Comparison of ENCODE assay signal across 26 cellular contexts in the genomic region with DNA sequence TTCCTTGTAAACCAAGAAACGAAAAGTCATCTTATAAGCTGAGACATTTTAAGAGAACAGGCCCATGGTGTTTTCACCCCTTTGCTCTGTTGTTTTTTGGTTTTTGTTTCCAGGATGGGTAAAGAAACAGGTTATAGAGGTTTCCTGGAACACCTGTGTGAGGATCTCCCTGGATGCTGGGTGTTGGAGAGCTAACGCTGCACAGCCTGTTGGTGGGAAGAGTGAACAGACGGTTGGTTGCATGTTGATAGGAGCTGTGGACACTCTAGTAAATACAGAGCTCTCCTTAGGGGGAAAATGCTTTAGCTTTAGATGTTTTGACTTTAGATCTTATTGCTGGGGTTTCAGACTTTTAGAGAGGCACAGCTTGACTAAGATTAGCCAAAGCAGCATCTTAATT.
"Had no signal": no experiment of that assay in that cellular context is flagged by ENCODE, and none has a peak within 500 bp of the region (broad histone marks: within the 10 kb centered on the region; RNA-seq: fewer than 3 reads in every experiment).

No MANE protein-coding gene starts in this region.

- H3K36me3 ChIP-seq: brain microvascular endothelial cell, gastrocnemius medialis, heart right ventricle, left lung, neutrophil, pancreas, thoracic aorta, upper lobe of right lung had no signal

- H3K4me3 Mint-ChIP-seq: activated CD4-positive, alpha-beta memory T cell treated with anti-CD3 and anti-CD28 coated beads, Interleukin-2, amount 10 ng/mL, durations not matched to agents 7 days and 5 days; activated naive CD8-positive, alpha-beta T cell treated with anti-CD3 and anti-CD28 coated beads, Interleukin-2, amount 50 U/mL, for 24 hours; naive B cell; stimulated activated effector memory CD8-positive, alpha-beta T cell treated with anti-CD3 and anti-CD28 coated beads, Interleukin-12 subunit alpha, Interleukin-12 subunit beta, amount 100 ng/mL, for 72 hours had no signal

- H3K9me3 ChIP-seq: gastrocnemius medialis, heart right ventricle, left lung, mucosa of descending colon, neutrophil, pancreas, thoracic aorta, upper lobe of right lung had no signal

- DNase-seq: activated CD4-positive, alpha-beta memory T cell treated with anti-CD3 and anti-CD28 coated beads, Interleukin-2, amount 10 ng/mL, durations not matched to agents 7 days and 5 days; activated CD4-positive, alpha-beta T cell treated with anti-CD3 and anti-CD28 coated beads for 4 hours; activated naive CD4-positive, alpha-beta T cell treated with Interleukin-2 at 50 U/mL for 16 hours; activated naive CD8-positive, alpha-beta T cell treated with anti-CD3 and anti-CD28 coated beads, Interleukin-2, amount 50 U/mL, for 24 hours; activated T-cell treated with anti-CD3 and anti-CD28 coated beads, Interleukin-2, amount 50 U/mL, for 1 hour; anterior cingulate cortex; brain microvascular endothelial cell; central memory CD4-positive, alpha-beta T cell; dorsolateral prefrontal cortex; erythroblast; gastrocnemius medialis; heart right ventricle; left lung; mucosa of descending colon; naive B cell; pancreas; stimulated activated CD4-positive, alpha-beta T cell treated with anti-CD3 and anti-CD28 coated beads, Interleukin-4, amount 100 ng/mL, for 24 hours; T-helper 2 cell; upper lobe of right lung had no signal

- H3K4me3 ChIP-seq: dorsolateral prefrontal cortex, gastrocnemius medialis, heart right ventricle, left lung, mucosa of descending colon, pancreas, smooth muscle cell, thoracic aorta, upper lobe of right lung had no signal

- H3K27me3 Mint-ChIP-seq: activated CD4-positive, alpha-beta memory T cell treated with anti-CD3 and anti-CD28 coated beads, Interleukin-2, amount 10 ng/mL, durations not matched to agents 7 days and 5 days; naive B cell had no signal

- ATAC-seq: activated naive CD8-positive, alpha-beta T cell treated with anti-CD3 and anti-CD28 coated beads, Interleukin-2, amount 50 U/mL, for 24 hours; gastrocnemius medialis; heart right ventricle; left lung; mucosa of descending colon; pancreas; sciatic nerve; stimulated activated effector memory CD8-positive, alpha-beta T cell treated with anti-CD3 and anti-CD28 coated beads, Interleukin-12 subunit alpha, Interleukin-12 subunit beta, amount 100 ng/mL, for 72 hours; upper lobe of right lung had no signal

- H3K27me3 ChIP-seq: brain microvascular endothelial cell, dorsolateral prefrontal cortex, gastrocnemius medialis, heart right ventricle, left lung, neutrophil, pancreas, upper lobe of right lung had no signal

- H3K9me3 Mint-ChIP-seq: activated naive CD8-positive, alpha-beta T cell treated with anti-CD3 and anti-CD28 coated beads, Interleukin-2, amount 50 U/mL, for 24 hours; activated T-helper 2 cell treated with anti-CD3 and anti-CD28 coated beads, Interferon-gamma antibody, Interleukin-2, Interleukin-4, amounts not matched to agents 10 μg/mL and 5 μg/mL and 100 μg/mL, durations not matched to agents 14 hours and 24 hours and 36 hours; naive B cell; stimulated activated effector memory CD8-positive, alpha-beta T cell treated with anti-CD3 and anti-CD28 coated beads, Interleukin-12 subunit alpha, Interleukin-12 subunit beta, amount 100 ng/mL, for 72 hours had no signal

- H3K4me1 ChIP-seq: gastrocnemius medialis, upper lobe of right lung had no signal

- H3K27ac ChIP-seq: brain microvascular endothelial cell, dorsolateral prefrontal cortex, gastrocnemius medialis, heart right ventricle, left lung, neutrophil, pancreas, upper lobe of right lung, VCaP had no signal

- H3K36me3 Mint-ChIP-seq: naive B cell; stimulated activated effector memory CD8-positive, alpha-beta T cell treated with anti-CD3 and anti-CD28 coated beads, Interleukin-12 subunit alpha, Interleukin-12 subunit beta, amount 100 ng/mL, for 72 hours had no signal

- H3K4me2 ChIP-seq: smooth muscle cell had no signal

- H3K4me1 Mint-ChIP-seq: activated CD4-positive, alpha-beta memory T cell treated with anti-CD3 and anti-CD28 coated beads, Interleukin-2, amount 10 ng/mL, durations not matched to agents 7 days and 5 days; stimulated activated effector memory CD8-positive, alpha-beta T cell treated with anti-CD3 and anti-CD28 coated beads, Interleukin-12 subunit alpha, Interleukin-12 subunit beta, amount 100 ng/mL, for 72 hours had no signal

- H3K27ac Mint-ChIP-seq: activated CD4-positive, alpha-beta memory T cell treated with anti-CD3 and anti-CD28 coated beads, Interleukin-2, amount 10 ng/mL, durations not matched to agents 7 days and 5 days; activated naive CD8-positive, alpha-beta T cell treated with anti-CD3 and anti-CD28 coated beads, Interleukin-2, amount 50 U/mL, for 24 hours; naive B cell; stimulated activated effector memory CD8-positive, alpha-beta T cell treated with anti-CD3 and anti-CD28 coated beads, Interleukin-12 subunit alpha, Interleukin-12 subunit beta, amount 100 ng/mL, for 72 hours had no signal
